Comparison of ENCODE assay signal across 8 cellular contexts in the genomic region with DNA sequence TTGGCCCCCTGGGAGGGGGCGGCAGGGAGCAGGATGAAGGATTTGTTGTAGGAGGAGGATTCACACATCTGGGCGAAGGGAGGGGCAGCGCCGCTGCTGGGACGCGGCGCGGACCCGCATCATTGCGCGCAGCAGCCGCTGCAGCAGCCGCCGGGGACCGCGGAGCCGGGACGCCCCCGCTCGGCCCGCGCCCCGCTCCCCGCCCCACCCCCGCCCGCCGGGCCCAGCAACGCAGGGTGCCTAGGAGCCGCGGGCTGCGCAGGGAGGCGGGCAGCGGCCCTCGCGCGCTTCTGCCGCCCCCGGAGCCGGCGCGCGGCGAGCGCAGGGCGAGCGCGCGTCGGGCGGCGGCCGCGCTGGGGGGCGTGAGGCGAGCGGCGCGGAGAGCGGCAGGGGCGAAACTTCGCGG. TPM values are rescaled to one million over a fixed set of nuclear protein-coding genes. Genes with fewer than 3 reads are reported as not detected.
DNase-seq lines count a peak whose midpoint lies in the region; ATAC-seq and TF ChIP-seq lines count a peak whose summit lies in the region.

No MANE protein-coding gene starts in this region.

- ATAC-seq in GM18867 (IDR thresholded peaks at IDR 0.05; ENCODE audit: unreplicated experiment) (peak; percentile 16), HG02571 (IDR thresholded peaks at IDR 0.05; ENCODE audit: unreplicated experiment) (peak; percentile 13), activated B cell treated with CpG ODN at 0.5 μM for 24 hours (ENCODE audit: low read depth) (no peak), right cardiac atrium (peak; percentile 12 to 35)
- ATAC-seq in stimulated activated naive CD8-positive, alpha-beta T cell treated with anti-CD3 and anti-CD28 coated beads, Interleukin-15, amount 100 ng/mL, for 72 hours: peak; percentile 46

- H3K27me3 Mint-ChIP-seq in activated B cell treated with CpG ODN at 0.5 μM for 24 hours: peaks cover 32% of the 10 kb centered on the region
- peaks cover 43% of the 10 kb centered on the region for H3K27me3 Mint-ChIP-seq in stimulated activated naive CD8-positive, alpha-beta T cell treated with anti-CD3 and anti-CD28 coated beads, Interleukin-15, amount 100 ng/mL, for 72 hours

- H3K27ac ChIP-seq in right cardiac atrium (ENCODE audit: low read length): no peak overlapping the region

- under 1% methylated on average over 62 of the region's 62 CpGs for WGBS in right cardiac atrium

- H3K9me3 ChIP-seq in right cardiac atrium (ENCODE audit: control insufficient read depth, low read length): no peaks in the 10 kb centered on the region

- POLR2A ChIA-PET in activated B cell treated with CpG ODN at 0.5 μM for 24 hours (lab: Charles Lee): no interaction called here

- intact Hi-C loops in activated B cell treated with CpG ODN at 0.5 μM for 24 hours (cut with micrococcal nuclease): loop anchor here (5.0 kb wide), 1 partner anchor 1964 kb away; no protein-coding TSS in a partner anchor
- intact Hi-C loops in right cardiac atrium (cut with DNase I): loop anchor here in 1 of 4 donors (10.0 kb wide), 1 partner anchor 161 kb away; no protein-coding TSS in a partner anchor

- H3K27ac Mint-ChIP-seq in activated B cell treated with CpG ODN at 0.5 μM for 24 hours: no peak overlapping the region
- H3K27ac Mint-ChIP-seq in stimulated activated naive CD8-positive, alpha-beta T cell treated with anti-CD3 and anti-CD28 coated beads, Interleukin-15, amount 100 ng/mL, for 72 hours: no peak overlapping the region

- H3K27me3 ChIP-seq in right cardiac atrium (ENCODE audit: control insufficient read depth, insufficient read depth): no peaks in the 10 kb centered on the region

- peak overlapping the region; percentile 75 for H3K4me3 Mint-ChIP-seq in activated B cell treated with CpG ODN at 0.5 μM for 24 hours
- H3K4me3 Mint-ChIP-seq in stimulated activated naive CD8-positive, alpha-beta T cell treated with anti-CD3 and anti-CD28 coated beads, Interleukin-15, amount 100 ng/mL, for 72 hours: peak overlapping the region; percentile 68 to 84

- no peaks in the 10 kb centered on the region for H3K4me1 ChIP-seq in right cardiac atrium (ENCODE audit: control insufficient read depth, insufficient read depth, low read length)

- no peaks in the 10 kb centered on the region for H3K36me3 Mint-ChIP-seq in activated B cell treated with CpG ODN at 0.5 μM for 24 hours (ENCODE audit: low read depth)

- DNase-seq in activated B cell treated with CpG ODN at 0.5 μM for 24 hours (peak; percentile 16), right cardiac atrium (no peak), putamen (ENCODE audit: low spot score) (no peak), activated gamma-delta T cell (lab: John Stamatoyannopoulos, UW) (no peak), SHP77 (lab: John Stamatoyannopoulos, UW) (no peak)
- DNase-seq in stimulated activated naive CD8-positive, alpha-beta T cell treated with anti-CD3 and anti-CD28 coated beads, Interleukin-15, amount 100 ng/mL, for 72 hours: peak in 1 of 2 donors; percentile 1

- TF ChIP-seq CTCF in activated B cell treated with CpG ODN at 0.5 μM for 24 hours (IDR thresholded peaks at IDR 0.05): no peak

- CTCF ChIA-PET in activated B cell treated with CpG ODN at 0.5 μM for 24 hours (lab: Charles Lee): interaction anchor here (1.4 to 1.7 kb wide), 2 partner anchors 12 to 1310 kb away, joined by 4 to 8 read pairs; no protein-coding TSS in a partner anchor

- H3K4me1 Mint-ChIP-seq in activated B cell treated with CpG ODN at 0.5 μM for 24 hours: peaks cover 17% of the 10 kb centered on the region
- H3K4me1 Mint-ChIP-seq in stimulated activated naive CD8-positive, alpha-beta T cell treated with anti-CD3 and anti-CD28 coated beads, Interleukin-15, amount 100 ng/mL, for 72 hours: peaks cover 14% of the 10 kb centered on the region

- H3K4me3 ChIP-seq in right cardiac atrium (ENCODE audit: low read length): peak overlapping the region; percentile 74

- no peaks in the 10 kb centered on the region for H3K9me3 Mint-ChIP-seq in activated B cell treated with CpG ODN at 0.5 μM for 24 hours
- no peaks in the 10 kb centered on the region for H3K9me3 Mint-ChIP-seq in stimulated activated naive CD8-positive, alpha-beta T cell treated with anti-CD3 and anti-CD28 coated beads, Interleukin-15, amount 100 ng/mL, for 72 hours

RNA-seq across cellular contexts. Expression of a gene that starts 0.2 kb away (rescaled TPM):
- total RNA-seq in activated B cell treated with CpG ODN at 0.5 μM for 24 hours (not detected in 2 replicates), right cardiac atrium (1 to 10 TPM; 1.3 to 2.7 (median 1.6) TPM)
- 1.5 TPM for polyA plus RNA-seq in right cardiac atrium
